2 cellular contexts compared by ENCODE assay signal in the genomic region with DNA sequence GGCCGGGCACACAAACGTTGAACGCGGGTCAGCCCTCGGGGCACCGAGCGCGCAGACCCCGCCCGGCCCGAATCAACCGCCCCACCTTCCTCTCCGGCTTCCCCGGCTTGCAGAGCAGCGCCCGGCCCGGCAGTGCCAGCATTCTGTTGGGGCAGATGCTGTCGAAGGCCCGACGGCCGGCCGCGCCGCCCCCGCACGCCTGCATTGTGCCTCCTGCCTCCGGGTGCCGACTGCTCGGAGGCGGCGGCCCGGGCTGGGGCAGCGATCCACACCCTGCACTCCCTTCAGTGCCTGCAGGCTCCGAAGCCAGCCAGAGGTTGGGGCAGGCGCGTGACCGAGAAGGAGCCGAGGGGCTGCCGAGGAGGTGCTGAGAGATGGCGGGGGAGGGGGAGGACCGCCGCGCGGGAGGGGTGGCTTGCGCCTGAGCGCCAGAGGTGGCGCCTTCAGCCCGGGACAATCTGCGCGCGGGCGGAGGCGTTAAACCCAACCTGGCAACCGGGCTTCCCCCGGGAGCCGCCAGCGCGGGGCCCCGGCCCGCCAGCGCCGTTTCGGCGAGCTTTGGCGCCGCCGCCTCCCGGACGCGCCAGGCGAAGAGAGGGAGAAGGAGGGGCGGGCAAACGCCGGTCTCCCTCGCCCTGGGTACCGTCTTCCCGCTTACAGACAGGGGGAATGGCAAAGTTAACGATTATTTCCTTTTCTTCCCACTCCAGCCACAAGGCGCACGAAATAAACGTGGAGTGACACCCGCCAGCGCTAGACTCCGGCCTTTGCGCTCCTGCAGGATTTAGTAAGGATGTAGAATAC.
TF ChIP-seq lines count a peak whose summit lies in the region.

A gene (minus strand): TSS at position 382 of the 804 bp plus-strand sequence. CDS start 177 bp downstream, at position 205.

TF ChIP-seq in SK-N-SH treated with all-trans-retinoic acid at 6 μM for 48 hours, 23 proteins besides CTCF, POLR2A, EP300 and RAD21 (continued from another document):
- TF ChIP-seq, protein P1, sequence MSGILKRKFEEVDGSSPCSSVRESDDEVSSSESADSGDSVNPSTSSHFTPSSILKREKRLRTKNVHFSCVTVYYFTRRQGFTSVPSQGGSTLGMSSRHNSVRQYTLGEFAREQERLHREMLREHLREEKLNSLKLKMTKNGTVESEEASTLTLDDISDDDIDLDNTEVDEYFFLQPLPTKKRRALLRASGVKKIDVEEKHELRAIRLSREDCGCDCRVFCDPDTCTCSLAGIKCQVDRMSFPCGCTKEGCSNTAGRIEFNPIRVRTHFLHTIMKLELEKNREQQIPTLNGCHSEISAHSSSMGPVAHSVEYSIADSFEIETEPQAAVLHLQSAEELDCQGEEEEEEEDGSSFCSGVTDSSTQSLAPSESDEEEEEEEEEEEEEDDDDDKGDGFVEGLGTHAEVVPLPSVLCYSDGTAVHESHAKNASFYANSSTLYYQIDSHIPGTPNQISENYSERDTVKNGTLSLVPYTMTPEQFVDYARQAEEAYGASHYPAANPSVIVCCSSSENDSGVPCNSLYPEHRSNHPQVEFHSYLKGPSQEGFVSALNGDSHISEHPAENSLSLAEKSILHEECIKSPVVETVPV (CRISPR knock-in tag; IDR thresholded peaks at IDR 0.05), result no peak
- TF ChIP-seq TOX (CRISPR knock-in tag; IDR thresholded peaks at IDR 0.05; ENCODE audit: borderline replicate concordance) (no peak), ZFP30 (CRISPR knock-in tag; IDR thresholded peaks at IDR 0.05) (no peak), ESRRG (CRISPR knock-in tag; IDR thresholded peaks at IDR 0.05) (no peak), BACH2 (CRISPR knock-in tag; IDR thresholded peaks at IDR 0.05; ENCODE audit: borderline replicate concordance) (no peak), SNAI2 (CRISPR knock-in tag; IDR thresholded peaks at IDR 0.05) (no peak), ZC3H10 (CRISPR knock-in tag; IDR thresholded peaks at IDR 0.05) (no peak), ISL1 (CRISPR knock-in tag; IDR thresholded peaks at IDR 0.05) (no peak), RARB (CRISPR knock-in tag; IDR thresholded peaks at IDR 0.05) (no peak), ZNF8 (CRISPR knock-in tag; IDR thresholded peaks at IDR 0.05) (no peak), ZNF565 (CRISPR knock-in tag; conservative IDR thresholded peaks at IDR 0.05; ENCODE audit: low read depth) (no peak), ARNTL (CRISPR knock-in tag; IDR thresholded peaks at IDR 0.05; ENCODE audit: borderline replicate concordance, low read depth) (no peak), ZNF70 (CRISPR knock-in tag; IDR thresholded peaks at IDR 0.05) (no peak), ZFP3 (CRISPR knock-in tag; IDR thresholded peaks at IDR 0.05) (no peak)
- TF ChIP-seq, protein P2, sequence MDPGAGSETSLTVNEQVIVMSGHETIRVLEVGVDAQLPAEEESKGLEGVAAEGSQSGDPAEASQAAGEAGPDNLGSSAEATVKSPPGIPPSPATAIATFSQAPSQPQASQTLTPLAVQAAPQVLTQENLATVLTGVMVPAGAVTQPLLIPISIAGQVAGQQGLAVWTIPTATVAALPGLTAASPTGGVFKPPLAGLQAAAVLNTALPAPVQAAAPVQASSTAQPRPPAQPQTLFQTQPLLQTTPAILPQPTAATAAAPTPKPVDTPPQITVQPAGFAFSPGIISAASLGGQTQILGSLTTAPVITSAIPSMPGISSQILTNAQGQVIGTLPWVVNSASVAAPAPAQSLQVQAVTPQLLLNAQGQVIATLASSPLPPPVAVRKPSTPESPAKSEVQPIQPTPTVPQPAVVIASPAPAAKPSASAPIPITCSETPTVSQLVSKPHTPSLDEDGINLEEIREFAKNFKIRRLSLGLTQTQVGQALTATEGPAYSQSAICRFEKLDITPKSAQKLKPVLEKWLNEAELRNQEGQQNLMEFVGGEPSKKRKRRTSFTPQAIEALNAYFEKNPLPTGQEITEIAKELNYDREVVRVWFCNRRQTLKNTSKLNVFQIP (CRISPR knock-in tag; IDR thresholded peaks at IDR 0.05; ENCODE audit: borderline replicate concordance, low read depth), result no peak
- TF ChIP-seq, protein P3, sequence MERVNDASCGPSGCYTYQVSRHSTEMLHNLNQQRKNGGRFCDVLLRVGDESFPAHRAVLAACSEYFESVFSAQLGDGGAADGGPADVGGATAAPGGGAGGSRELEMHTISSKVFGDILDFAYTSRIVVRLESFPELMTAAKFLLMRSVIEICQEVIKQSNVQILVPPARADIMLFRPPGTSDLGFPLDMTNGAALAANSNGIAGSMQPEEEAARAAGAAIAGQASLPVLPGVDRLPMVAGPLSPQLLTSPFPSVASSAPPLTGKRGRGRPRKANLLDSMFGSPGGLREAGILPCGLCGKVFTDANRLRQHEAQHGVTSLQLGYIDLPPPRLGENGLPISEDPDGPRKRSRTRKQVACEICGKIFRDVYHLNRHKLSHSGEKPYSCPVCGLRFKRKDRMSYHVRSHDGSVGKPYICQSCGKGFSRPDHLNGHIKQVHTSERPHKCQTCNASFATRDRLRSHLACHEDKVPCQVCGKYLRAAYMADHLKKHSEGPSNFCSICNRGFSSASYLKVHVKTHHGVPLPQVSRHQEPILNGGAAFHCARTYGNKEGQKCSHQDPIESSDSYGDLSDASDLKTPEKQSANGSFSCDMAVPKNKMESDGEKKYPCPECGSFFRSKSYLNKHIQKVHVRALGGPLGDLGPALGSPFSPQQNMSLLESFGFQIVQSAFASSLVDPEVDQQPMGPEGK (CRISPR knock-in tag; IDR thresholded peaks at IDR 0.05; ENCODE audit: borderline replicate concordance), result no peak
- TF ChIP-seq, protein P4, sequence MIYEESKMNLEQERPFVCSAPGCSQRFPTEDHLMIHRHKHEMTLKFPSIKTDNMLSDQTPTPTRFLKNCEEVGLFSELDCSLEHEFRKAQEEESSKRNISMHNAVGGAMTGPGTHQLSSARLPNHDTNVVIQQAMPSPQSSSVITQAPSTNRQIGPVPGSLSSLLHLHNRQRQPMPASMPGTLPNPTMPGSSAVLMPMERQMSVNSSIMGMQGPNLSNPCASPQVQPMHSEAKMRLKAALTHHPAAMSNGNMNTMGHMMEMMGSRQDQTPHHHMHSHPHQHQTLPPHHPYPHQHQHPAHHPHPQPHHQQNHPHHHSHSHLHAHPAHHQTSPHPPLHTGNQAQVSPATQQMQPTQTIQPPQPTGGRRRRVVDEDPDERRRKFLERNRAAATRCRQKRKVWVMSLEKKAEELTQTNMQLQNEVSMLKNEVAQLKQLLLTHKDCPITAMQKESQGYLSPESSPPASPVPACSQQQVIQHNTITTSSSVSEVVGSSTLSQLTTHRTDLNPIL (CRISPR knock-in tag; IDR thresholded peaks at IDR 0.05; ENCODE audit: low read depth), result no peak
TF ChIP-seq in SK-N-SH treated with all-trans-retinoic acid at 6 μM for 48 hours: peak in this region for 0.

TF ChIP-seq in GM12878, 131 proteins besides CTCF, POLR2A, EP300 and RAD21 (continued from another document):
- TF ChIP-seq EED (IDR thresholded peaks at IDR 0.05; ENCODE audit: low read depth) (peak; percentile 24; the same call in 1 of the 2 replicates), IKZF1 (conservative IDR thresholded peaks at IDR 0.05) (peak; percentile 51), HDAC6 (IDR thresholded peaks at IDR 0.05; ENCODE audit: unreplicated experiment) (peak; percentile 60)
- TF ChIP-seq, protein P5, sequence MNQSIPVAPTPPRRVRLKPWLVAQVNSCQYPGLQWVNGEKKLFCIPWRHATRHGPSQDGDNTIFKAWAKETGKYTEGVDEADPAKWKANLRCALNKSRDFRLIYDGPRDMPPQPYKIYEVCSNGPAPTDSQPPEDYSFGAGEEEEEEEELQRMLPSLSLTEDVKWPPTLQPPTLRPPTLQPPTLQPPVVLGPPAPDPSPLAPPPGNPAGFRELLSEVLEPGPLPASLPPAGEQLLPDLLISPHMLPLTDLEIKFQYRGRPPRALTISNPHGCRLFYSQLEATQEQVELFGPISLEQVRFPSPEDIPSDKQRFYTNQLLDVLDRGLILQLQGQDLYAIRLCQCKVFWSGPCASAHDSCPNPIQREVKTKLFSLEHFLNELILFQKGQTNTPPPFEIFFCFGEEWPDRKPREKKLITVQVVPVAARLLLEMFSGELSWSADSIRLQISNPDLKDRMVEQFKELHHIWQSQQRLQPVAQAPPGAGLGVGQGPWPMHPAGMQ (IDR thresholded peaks at IDR 0.05; ENCODE audit: borderline replicate concordance), result no peak
TF ChIP-seq in GM12878: peak in this region for 4.
